ENCODE assay signal across 12 cellular contexts in genomic region chr7:42272793-42273665, GRCh38. TPM values are rescaled to one million over a fixed set of nuclear protein-coding genes. Genes with fewer than 3 reads are reported as not detected.
DNase-seq lines count a peak whose midpoint lies in the region; ATAC-seq, FAIRE-seq and TF ChIP-seq lines count a peak whose summit lies in the region.
"Had no signal": no experiment of that assay in that cellular context is flagged by ENCODE, and none has a peak within 500 bp of the region (broad histone marks: within the 10 kb centered on the region; RNA-seq: fewer than 3 reads in every experiment).

No MANE protein-coding gene starts in this region.

- H3K4me1 Mint-ChIP-seq in activated CD4-positive, alpha-beta T cell treated with anti-CD3 and anti-CD28 coated beads, Interleukin-2, amount 10 ng/mL, durations not matched to agents 24 days and 14 days = peaks cover 2% of the 10 kb centered on the region

- H3K9me3 Mint-ChIP-seq in activated CD4-positive, alpha-beta T cell treated with anti-CD3 and anti-CD28 coated beads, Interleukin-2, amount 10 ng/mL, durations not matched to agents 24 days and 14 days = no peaks in the 10 kb centered on the region

- H3K4me1 ChIP-seq in cardiac muscle cell (ENCODE audit: low read depth) (no peaks in the 10 kb centered on the region), RWPE2 (ENCODE audit: insufficient read depth, poor library complexity, severe bottlenecking) (peaks cover 26% of the 10 kb centered on the region)
- H3K4me1 ChIP-seq: spleen had no signal

- peak; percentile 2 to 76 for DNase-seq in cardiac muscle cell (ENCODE audit: low read depth in 1 of 2, low spot score in 1 of 2)
- DNase-seq in left ventricle myocardium superior = no peak
- DNase-seq in RWPE2 (ENCODE audit: low spot score) = no peak
- DNase-seq in fibroblast of the conjunctiva (ENCODE audit: low read depth) = peak; percentile 49
- no peak for DNase-seq in RCC 7860 (ENCODE audit: low spot score)
- DNase-seq in erythroblast (lab: John Stamatoyannopoulos, UW) = no peak
- no peak for DNase-seq in activated CD4-positive, alpha-beta T cell treated with anti-CD3 and anti-CD28 coated beads, Interleukin-2, amount 10 ng/mL, durations not matched to agents 24 days and 14 days
- DNase-seq: CD4-positive, alpha-beta memory T cell; OCI-M1; spleen had no signal

- intact Hi-C loops in left ventricle myocardium superior (cut with micrococcal nuclease) = no loop called here
- intact Hi-C loops in activated CD4-positive, alpha-beta T cell treated with anti-CD3 and anti-CD28 coated beads, Interleukin-2, amount 10 ng/mL, durations not matched to agents 24 days and 14 days (cut with micrococcal nuclease) = no loop called here

- H3K4me3 ChIP-seq in cardiac muscle cell = no peak overlapping the region
- H3K4me3 ChIP-seq in RWPE2 (ENCODE audit: severe bottlenecking) = no peak overlapping the region
- H3K4me3 ChIP-seq: spleen had no signal

- no peak for TF ChIP-seq POLR2A in erythroblast (IDR thresholded peaks at IDR 0.05; ENCODE audit: low read length)

- ATAC-seq in left ventricle myocardium superior (no peak), RWPE2 (ENCODE audit: low read depth) (peak; percentile 87), GM19467 (IDR thresholded peaks at IDR 0.05; ENCODE audit: unreplicated experiment) (no peak)

- no peak for FAIRE-seq in RCC 7860 (lab: Jason Lieb, UNC)
- FAIRE-seq: colon had no signal

- no peaks in the 10 kb centered on the region for H3K36me3 Mint-ChIP-seq in activated CD4-positive, alpha-beta T cell treated with anti-CD3 and anti-CD28 coated beads, Interleukin-2, amount 10 ng/mL, durations not matched to agents 24 days and 14 days (ENCODE audit: low read depth)
- H3K36me3 Mint-ChIP-seq: CD4-positive, alpha-beta memory T cell had no signal

- H3K27me3 ChIP-seq in cardiac muscle cell = no peaks in the 10 kb centered on the region
- H3K27me3 ChIP-seq in RWPE2 (ENCODE audit: insufficient read depth, poor library complexity, severe bottlenecking) = no peaks in the 10 kb centered on the region

- peaks cover 1% of the 10 kb centered on the region for H3K27me3 Mint-ChIP-seq in activated CD4-positive, alpha-beta T cell treated with anti-CD3 and anti-CD28 coated beads, Interleukin-2, amount 10 ng/mL, durations not matched to agents 24 days and 14 days

- H3K27ac Mint-ChIP-seq in activated CD4-positive, alpha-beta T cell treated with anti-CD3 and anti-CD28 coated beads, Interleukin-2, amount 10 ng/mL, durations not matched to agents 24 days and 14 days = no peak overlapping the region

- H3K9me3 ChIP-seq in cardiac muscle cell (ENCODE audit: low read depth) = no peaks in the 10 kb centered on the region
- no peaks in the 10 kb centered on the region for H3K9me3 ChIP-seq in RWPE2 (ENCODE audit: severe bottlenecking)
- H3K9me3 ChIP-seq: spleen had no signal

- H3K27ac ChIP-seq in cardiac muscle cell (no peak overlapping the region), RWPE2 (ENCODE audit: poor library complexity, severe bottlenecking) (peak overlapping the region; percentile 71)
- H3K27ac ChIP-seq: spleen had no signal

- TF ChIP-seq CTCF in cardiac muscle cell (IDR thresholded peaks at IDR 0.05; ENCODE audit: low read depth, low read length) = peak; percentile 68
- peak; percentile 65 for TF ChIP-seq CTCF in RWPE2 (IDR thresholded peaks at IDR 0.05; ENCODE audit: poor library complexity, severe bottlenecking)

- no peaks in the 10 kb centered on the region for H3K36me3 ChIP-seq in cardiac muscle cell
- H3K36me3 ChIP-seq in RWPE2 (ENCODE audit: low read depth) = no peaks in the 10 kb centered on the region
- H3K36me3 ChIP-seq: spleen had no signal

- no peak overlapping the region for H3K4me3 Mint-ChIP-seq in activated CD4-positive, alpha-beta T cell treated with anti-CD3 and anti-CD28 coated beads, Interleukin-2, amount 10 ng/mL, durations not matched to agents 24 days and 14 days
- H3K4me3 Mint-ChIP-seq: CD4-positive, alpha-beta memory T cell had no signal

RNA-seq across cellular contexts. Expression of gene GLI3, which starts 36.0 kb away (rescaled TPM):
- total RNA-seq in cardiac muscle cell (10.0 and 15.2 TPM in 2 replicates), left ventricle myocardium superior (4.4 TPM)
- 27.9 and 29.8 TPM in 2 replicates for polyA plus RNA-seq in cardiac muscle cell
- total RNA-seq in activated CD4-positive, alpha-beta T cell treated with anti-CD3 and anti-CD28 coated beads, Interleukin-2, amount 10 ng/mL, durations not matched to agents 24 days and 14 days = not detected in 2 replicates

Comparison
In these comparisons a context has a peak if more than half of its experiments do, and no peak if none do; other contexts are left out.
1. DNase-seq: peak in cardiac muscle cell (2 of 2) and fibroblast of the conjunctiva (single experiment); none in left ventricle myocardium superior (single experiment), RWPE2 (single experiment), RCC 7860 (single experiment), erythroblast (0 of 2) and activated CD4-positive, alpha-beta T cell treated with anti-CD3 and anti-CD28 coated beads, Interleukin-2, amount 10 ng/mL, durations not matched to agents 24 days and 14 days (single experiment).